ENCODE assay signal across 8 cellular contexts in genomic region chr17:28041068-28041843, GRCh38. TPM values are rescaled to one million over a fixed set of nuclear protein-coding genes. Genes with fewer than 3 reads are reported as not detected.
DNase-seq lines count a peak whose midpoint lies in the region; ATAC-seq and TF ChIP-seq lines count a peak whose summit lies in the region.

No MANE protein-coding gene starts in this region.

- no peak for TF ChIP-seq CTCF in Loucy (conservative IDR thresholded peaks at IDR 0.05; ENCODE audit: low read length)
- TF ChIP-seq CTCF in RWPE2 (IDR thresholded peaks at IDR 0.05; ENCODE audit: poor library complexity, severe bottlenecking): no peak
- no peak for TF ChIP-seq CTCF in fibroblast of pulmonary artery (IDR thresholded peaks at IDR 0.05; ENCODE audit: low read length, missing control alignments)

- peak overlapping the region; percentile 87; the same call in 1 of the 2 replicates for H2AFZ ChIP-seq in Loucy (ENCODE audit: low read length)

- DNase-seq in ELR (ENCODE audit: low read depth): peak; percentile 99
- peak; percentile 97 for DNase-seq in H7
- peak; percentile 100 for DNase-seq in RWPE2 (ENCODE audit: low spot score)
- peak; percentile 99 for DNase-seq in activated effector memory CD4-positive, alpha-beta T cell treated with Interleukin-2 at 50 U/mL for 16 hours
- DNase-seq in fibroblast of pulmonary artery (ENCODE audit: low read depth): peak; percentile 100
- DNase-seq in natural killer cell treated with Interleukin-12 subunit alpha and Interleukin-12 subunit beta and Interleukin-15 and Interleukin-18, amount 100 ng/mL, for 72 hours (ENCODE audit: low spot score): peak; percentile 100
- DNase-seq in stimulated activated naive CD4-positive, alpha-beta T cell treated with Interleukin-2 at 50 U/mL for 16 hours (lab: John Stamatoyannopoulos, UW): peak; percentile 100

- peak overlapping the region; percentile 89 for H3K9ac ChIP-seq in Loucy (ENCODE audit: low read depth, low read length, poor library complexity, severe bottlenecking)

- peaks cover 34% of the 10 kb centered on the region for H4K20me1 ChIP-seq in Loucy (ENCODE audit: insufficient read depth, low read length, poor library complexity, severe bottlenecking)

- peak overlapping the region; percentile 84 for H3K4me3 Mint-ChIP-seq in natural killer cell treated with Interleukin-12 subunit alpha and Interleukin-12 subunit beta and Interleukin-15 and Interleukin-18, amount 100 ng/mL, for 72 hours

- H3K9me2 ChIP-seq in Loucy (replicated peaks; ENCODE audit: low read depth, low read length): no peaks in the 10 kb centered on the region

- H3K4me3 ChIP-seq in H7 (ENCODE audit: insufficient read depth, low read depth, low read length) (peak overlapping the region; percentile 82), Loucy (ENCODE audit: low read length, poor library complexity, severe bottlenecking) (peak overlapping the region; percentile 85), RWPE2 (ENCODE audit: severe bottlenecking) (peak overlapping the region; percentile 77), fibroblast of pulmonary artery (replicated peaks; ENCODE audit: low read depth, low read length) (peak overlapping the region; percentile 80)

- peaks cover 45% of the 10 kb centered on the region for H3K79me2 ChIP-seq in Loucy (ENCODE audit: insufficient read depth, low read length)

- H3K36me3 ChIP-seq in H7 (replicated peaks; ENCODE audit: control insufficient read depth, insufficient read depth, low read length): peaks cover 2% of the 10 kb centered on the region
- no peaks in the 10 kb centered on the region for H3K36me3 ChIP-seq in Loucy (ENCODE audit: insufficient read depth, low read length)
- H3K36me3 ChIP-seq in RWPE2 (ENCODE audit: low read depth): peaks cover 22% of the 10 kb centered on the region

- peak; percentile 92 for ATAC-seq in RWPE2 (ENCODE audit: low read depth)
- peak; percentile 96 to 98 for ATAC-seq in natural killer cell treated with Interleukin-12 subunit alpha and Interleukin-12 subunit beta and Interleukin-15 and Interleukin-18, amount 100 ng/mL, for 72 hours

- H3K9me3 ChIP-seq in Loucy (ENCODE audit: insufficient read depth, low read depth, low read length) (no peaks in the 10 kb centered on the region), RWPE2 (ENCODE audit: severe bottlenecking) (no peaks in the 10 kb centered on the region)

- H3K4me1 ChIP-seq in Loucy (ENCODE audit: insufficient read depth, low read length, poor library complexity, severe bottlenecking) (peaks cover 51% of the 10 kb centered on the region), RWPE2 (ENCODE audit: insufficient read depth, poor library complexity, severe bottlenecking) (peaks cover 46% of the 10 kb centered on the region)

- H3K27ac ChIP-seq in RWPE2 (ENCODE audit: poor library complexity, severe bottlenecking): peak overlapping the region; percentile 79

- H3K36me3 Mint-ChIP-seq in natural killer cell treated with Interleukin-12 subunit alpha and Interleukin-12 subunit beta and Interleukin-15 and Interleukin-18, amount 100 ng/mL, for 72 hours: no peaks in the 10 kb centered on the region

- H3K27ac Mint-ChIP-seq in natural killer cell treated with Interleukin-12 subunit alpha and Interleukin-12 subunit beta and Interleukin-15 and Interleukin-18, amount 100 ng/mL, for 72 hours: peak overlapping the region; percentile 81 to 82

- H3F3A ChIP-seq in Loucy (ENCODE audit: low read depth): 0 out of 2 replicates have a peak, but pooled peaks cover 3% of the 10 kb centered on the region

- peak overlapping the region; percentile 69 for H3K4me2 ChIP-seq in Loucy (ENCODE audit: low read depth, low read length, poor library complexity, severe bottlenecking)

- H3K27me3 Mint-ChIP-seq in natural killer cell treated with Interleukin-12 subunit alpha and Interleukin-12 subunit beta and Interleukin-15 and Interleukin-18, amount 100 ng/mL, for 72 hours: peaks cover 0 to 5% of the 10 kb centered on the region in 2 donors

- peaks cover 46 to 48% of the 10 kb centered on the region in 2 donors for H3K4me1 Mint-ChIP-seq in natural killer cell treated with Interleukin-12 subunit alpha and Interleukin-12 subunit beta and Interleukin-15 and Interleukin-18, amount 100 ng/mL, for 72 hours (ENCODE audit: low read depth in 2 of 2)

- H3K9me3 Mint-ChIP-seq in natural killer cell treated with Interleukin-12 subunit alpha and Interleukin-12 subunit beta and Interleukin-15 and Interleukin-18, amount 100 ng/mL, for 72 hours: no peaks in the 10 kb centered on the region

- H3K27me3 ChIP-seq in H7 (ENCODE audit: control insufficient read depth, insufficient read depth, low read length) (no peaks in the 10 kb centered on the region), Loucy (ENCODE audit: insufficient read depth, low read length, poor library complexity, severe bottlenecking) (no peaks in the 10 kb centered on the region), RWPE2 (ENCODE audit: insufficient read depth, poor library complexity, severe bottlenecking) (no peaks in the 10 kb centered on the region)

RNA-seq across cellular contexts. Expression of gene NLK, which starts 1.2 kb away (rescaled TPM):
- total RNA-seq in H7 (2014; rRNA removed; shearing (Covaris generic)): 20.4 and 21.7 TPM in 2 replicates
- 10 to 100 TPM; 15.5 to 19.6 TPM for total RNA-seq in natural killer cell treated with Interleukin-12 subunit alpha and Interleukin-12 subunit beta and Interleukin-15 and Interleukin-18, amount 100 ng/mL, for 72 hours

Comparison
In these comparisons a context has a peak if more than half of its experiments do, and no peak if none do; other contexts are left out.
1. Peak in every context shown above with its lines: DNase-seq, ATAC-seq, H3K4me3 ChIP-seq and H3K27ac ChIP-seq.